8 cellular contexts compared by ENCODE assay signal in the genomic region with DNA sequence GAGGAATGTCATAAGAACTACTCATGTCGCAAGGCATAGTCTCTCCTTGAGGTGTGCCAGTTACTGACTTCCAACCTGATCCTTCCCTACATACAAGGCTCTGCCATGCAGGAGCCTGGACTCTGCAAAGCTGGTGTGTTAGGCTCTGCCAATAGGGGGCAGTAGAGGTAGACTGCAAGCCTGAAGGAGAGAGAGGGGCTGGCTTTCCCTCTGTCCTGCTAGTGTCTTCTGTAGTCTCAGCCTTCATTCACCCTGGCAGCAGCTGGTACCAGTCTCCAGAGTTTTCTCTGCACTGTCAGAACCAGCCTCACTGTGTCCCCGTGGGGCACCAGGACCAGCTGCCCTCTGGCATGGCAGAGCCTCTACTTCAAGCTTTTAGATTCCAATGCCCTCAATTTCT. TPM values are rescaled to one million over a fixed set of nuclear protein-coding genes. Genes with fewer than 3 reads are reported as not detected.
A peak's percentile ranks its signal among the peaks of the same experiment; 100 is the strongest.
DNase-seq lines count a peak whose midpoint lies in the region; ATAC-seq, FAIRE-seq and TF ChIP-seq lines count a peak whose summit lies in the region.

No MANE protein-coding gene starts in this region.

- H3K4me3 ChIP-seq in DND-41 (ENCODE audit: low read depth in 1 of 2, low read length in 2 of 2): no peak overlapping the region
- no peak overlapping the region for H3K4me3 ChIP-seq in Karpas-422 (ENCODE audit: low read length)
- no peak overlapping the region for H3K4me3 ChIP-seq in GM12878

- H3K4me2 ChIP-seq in DND-41 (ENCODE audit: insufficient read depth, low read length) (no peak overlapping the region), Karpas-422 (ENCODE audit: low read depth, low read length, poor library complexity, severe bottlenecking) (no peak overlapping the region), GM12878 (ENCODE audit: control insufficient read depth, insufficient read depth) (no peak overlapping the region)

- H3K79me2 ChIP-seq in DND-41 (ENCODE audit: insufficient read depth, low read length): no peaks in the 10 kb centered on the region
- no peaks in the 10 kb centered on the region for H3K79me2 ChIP-seq in Karpas-422 (ENCODE audit: low read length)
- H3K79me2 ChIP-seq in GM12878 (ENCODE audit: control insufficient read depth, insufficient read depth, low read length): no peaks in the 10 kb centered on the region

- in situ Hi-C loops in GM12878 (cut with MboI): no loop called here

- 27% methylated on average over 2 of the region's 2 CpGs for WGBS in GM12878 (ENCODE audit: insufficient coverage, insufficient replicate concordance, low lambda C conversion rate, missing lambda C conversion rate)

- DNase-seq in DND-41: peak; percentile 53
- peak; percentile 80 for DNase-seq in Karpas-422
- no peak for DNase-seq in GM12878 (ENCODE audit: low read depth, low spot score)
- peak; percentile 77 for DNase-seq in midbrain (lab: John Stamatoyannopoulos, UW)
- no peak for DNase-seq in kidney glomerular epithelial cell (lab: John Stamatoyannopoulos, UW)
- no peak for DNase-seq in GDM1 (lab: John Stamatoyannopoulos, UW)
- no peak for DNase-seq in stimulated activated CD4-positive, alpha-beta T cell treated with anti-CD3 and anti-CD28 coated beads, Interleukin-2, amount 100 ng/mL, for 48 hours

- CTCF ChIA-PET in GM12878 (lab: Yijun Ruan, JAX): interaction anchor here (0.6 to 1.1 kb wide), 2 partner anchors 32 to 454 kb away, joined by 3 read pairs; no protein-coding TSS in a partner anchor

- TF ChIP-seq CTCF in DND-41 (IDR thresholded peaks at IDR 0.05; ENCODE audit: borderline replicate concordance, extremely low read depth, low read length, poor library complexity, severe bottlenecking) (peak; percentile 79), GM12878 (IDR thresholded peaks at IDR 0.05 in 2 of 3, conservative IDR thresholded peaks at IDR 0.05 in 1 of 3; ENCODE audit: control insufficient read depth in 2 of 3, extremely low read depth in 1 of 3, insufficient read depth in 1 of 3, low read depth in 3 of 3, low read length in 3 of 3) (peak in 2 of 3 experiments; percentile 35 to 42; a peak in 3 of 6 replicates)

- POLR2A ChIA-PET in GM12878 (lab: Charles Lee): no interaction called here

- no peaks in the 10 kb centered on the region for H4K20me1 ChIP-seq in DND-41 (ENCODE audit: insufficient read depth, low read length)
- H4K20me1 ChIP-seq in Karpas-422 (ENCODE audit: insufficient read depth, low read depth, low read length): no peaks in the 10 kb centered on the region
- no peaks in the 10 kb centered on the region for H4K20me1 ChIP-seq in GM12878 (ENCODE audit: control insufficient read depth, insufficient read depth)

- no peak overlapping the region for H3K9ac ChIP-seq in DND-41 (ENCODE audit: low read depth, low read length)
- no peak overlapping the region for H3K9ac ChIP-seq in Karpas-422 (ENCODE audit: low read length)
- no peak overlapping the region for H3K9ac ChIP-seq in GM12878 (ENCODE audit: control insufficient read depth, insufficient read depth, low read length)

- H2AFZ ChIP-seq in DND-41 (ENCODE audit: low read depth, low read length): no peak overlapping the region
- H2AFZ ChIP-seq in Karpas-422 (ENCODE audit: low read length): no peak overlapping the region
- H2AFZ ChIP-seq in GM12878 (ENCODE audit: control insufficient read depth, low read depth, low read length): no peak overlapping the region

- intact Hi-C loops in GM12878 (cut with micrococcal nuclease; ENCODE audit: unreplicated experiment): no loop called here

- 0 out of 2 replicates have a peak, but pooled peaks cover 3% of the 10 kb centered on the region for H3K4me1 ChIP-seq in DND-41 (ENCODE audit: insufficient read depth, low read length)
- no peaks in the 10 kb centered on the region for H3K4me1 ChIP-seq in Karpas-422 (ENCODE audit: low read length)
- no peaks in the 10 kb centered on the region for H3K4me1 ChIP-seq in GM12878 (ENCODE audit: control insufficient read depth, insufficient read depth, low read length)

- ATAC-seq in DND-41 (ENCODE audit: insufficient read depth, low read depth) (peak; percentile 77), GM12878 (peak; percentile 29; the same call in 1 of the 3 replicates), GM21447 (IDR thresholded peaks at IDR 0.05; ENCODE audit: unreplicated experiment) (no peak)

- no TSS peak for BruUV-seq in GM12878 (replicated peaks; lab: Mats Ljungman, UMichigan)

- no peak for TF ChIP-seq RAD21 in GM12878 (IDR thresholded peaks at IDR 0.05; ENCODE audit: insufficient read depth, low read depth, low read length)

- H3K9me3 ChIP-seq in DND-41 (ENCODE audit: insufficient read depth, low read length, severe bottlenecking): peaks cover 2% of the 10 kb centered on the region
- H3K9me3 ChIP-seq in Karpas-422 (ENCODE audit: low read length): no peaks in the 10 kb centered on the region
- no peaks in the 10 kb centered on the region for H3K9me3 ChIP-seq in GM12878 (replicated peaks; ENCODE audit: control insufficient read depth, insufficient read depth, low read length)

- no peak for TF ChIP-seq POLR2A in GM12878 (IDR thresholded peaks at IDR 0.05; ENCODE audit: low read depth, low read length)

- no peak for FAIRE-seq in GM12878 (lab: Jason Lieb, UNC)

- H3K9me2 ChIP-seq in Karpas-422 (replicated peaks; ENCODE audit: insufficient read depth, low read length): no peaks in the 10 kb centered on the region

- RAD21 ChIA-PET in GM12878 (lab: Charles Lee; ENCODE audit: unreplicated experiment): no interaction called here

- H3K27me3 ChIP-seq in DND-41 (ENCODE audit: insufficient read depth, low read length, poor library complexity) (no peaks in the 10 kb centered on the region), Karpas-422 (ENCODE audit: low read length) (no peaks in the 10 kb centered on the region), GM12878 (replicated peaks in 1 of 2; ENCODE audit: control insufficient read depth in 2 of 2, insufficient read depth in 2 of 2, low read length in 1 of 2) (0 out of 4 replicates have a peak, but pooled peaks cover 0 to 4% of the 10 kb centered on the region in 2 experiments)

- H3K27ac ChIP-seq in DND-41 (ENCODE audit: low read length) (no peak overlapping the region), Karpas-422 (ENCODE audit: low read length) (no peak overlapping the region), GM12878 (ENCODE audit: control insufficient read depth, insufficient read depth) (no peak overlapping the region)

- SMC1A ChIA-PET in GM12878 (lab: Charles Lee; ENCODE audit: uncharacterized antibody, unreplicated experiment): no interaction called here

- TF ChIP-seq EP300 in GM12878 (IDR thresholded peaks at IDR 0.05; ENCODE audit: borderline replicate concordance in 1 of 2, control insufficient read depth in 1 of 2, low read depth in 2 of 2, low read length in 2 of 2): no peak

- H3K36me3 ChIP-seq in DND-41 (ENCODE audit: insufficient read depth, low read length) (no peaks in the 10 kb centered on the region), Karpas-422 (ENCODE audit: insufficient read depth, low read length) (no peaks in the 10 kb centered on the region), GM12878 (ENCODE audit: control insufficient read depth in 2 of 2, insufficient read depth in 2 of 2, low read length in 1 of 2) (no peaks in the 10 kb centered on the region)

TF ChIP-seq in GM12878, 131 proteins besides CTCF, POLR2A, EP300 and RAD21 (continues in another document):
- TF ChIP-seq, protein P1, sequence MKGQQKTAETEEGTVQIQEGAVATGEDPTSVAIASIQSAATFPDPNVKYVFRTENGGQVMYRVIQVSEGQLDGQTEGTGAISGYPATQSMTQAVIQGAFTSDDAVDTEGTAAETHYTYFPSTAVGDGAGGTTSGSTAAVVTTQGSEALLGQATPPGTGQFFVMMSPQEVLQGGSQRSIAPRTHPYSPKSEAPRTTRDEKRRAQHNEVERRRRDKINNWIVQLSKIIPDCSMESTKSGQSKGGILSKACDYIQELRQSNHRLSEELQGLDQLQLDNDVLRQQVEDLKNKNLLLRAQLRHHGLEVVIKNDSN (IDR thresholded peaks at IDR 0.05; ENCODE audit: borderline replicate concordance, extremely low read length, insufficient read depth, low read depth, low read length): no peak
- TF ChIP-seq TCF7 (IDR thresholded peaks at IDR 0.05; ENCODE audit: borderline replicate concordance) (no peak), NFXL1 (IDR thresholded peaks at IDR 0.05; ENCODE audit: borderline replicate concordance) (no peak)

RNA-seq across cellular contexts. Expression of a gene that starts 14.5 kb away (rescaled TPM):
- not detected in 2 replicates for total RNA-seq in Karpas-422 (2014; rRNA removed; shearing (Covaris generic); ENCODE audit: low replicate concordance)
- not detected in 2 replicates for total RNA-seq in GM12878 (2013; cell fraction: nucleolus; rRNA removed)
- not detected in 2 replicates for total RNA-seq in GM12878 (2014; rRNA removed)
- total RNA-seq in GM12878 (2014; rRNA removed; fragmentation: Illumina TruSeq; extraction: Trizol): not detected in 2 replicates
- 0.08 TPM in 1 of 2 replicates, not detected in the other for total RNA-seq in GM12878 (2021)
- polyA plus RNA-seq in GM12878 (2011; ENCODE audit: low read depth): not detected
- not detected in 2 replicates for polyA plus RNA-seq in GM12878 (2011; rRNA removed)
- not detected in 2 replicates for polyA plus RNA-seq in GM12878 (2011; cell fraction: cytosol; rRNA removed)
- not detected in 2 replicates for polyA plus RNA-seq in GM12878 (2011; cell fraction: nucleus; rRNA removed)
- not detected in 2 replicates for polyA plus RNA-seq in GM12878 (2012)
- not detected in 2 replicates for polyA plus RNA-seq in GM12878 (2014; fragmentation: Illumina TruSeq; extraction: Trizol)
- not detected for polyA plus RNA-seq in GM12878 (2014; fragmentation: Nextera tagmentation; extraction: Ambion mirVana)
- not detected in 2 replicates for polyA plus RNA-seq in GM12878 (2014; rRNA removed)
- under 1 TPM in 1 of 2 experiments, not detected in 1; 0.04 TPM for polyA plus RNA-seq in GM12878 (2016; fragmentation: Nextera tagmentation; extraction: Ambion mirVana)
- polyA minus RNA-seq in GM12878 (2011; rRNA and poly(A)+ RNA removed): not detected in 2 replicates
- not detected in 2 replicates for polyA minus RNA-seq in GM12878 (2011; cell fraction: cytosol; rRNA and poly(A)+ RNA removed)
- not detected in 2 replicates for polyA minus RNA-seq in GM12878 (2011; cell fraction: nucleus; rRNA and poly(A)+ RNA removed)

Comparison
In these comparisons a context has a peak if more than half of its experiments do, and no peak if none do; other contexts are left out.
1. DNase-seq: peak in DND-41 (single experiment), Karpas-422 (single experiment) and midbrain (single experiment); none in GM12878 (single experiment), kidney glomerular epithelial cell (single experiment), GDM1 (single experiment) and stimulated activated CD4-positive, alpha-beta T cell treated with anti-CD3 and anti-CD28 coated beads, Interleukin-2, amount 100 ng/mL, for 48 hours (0 of 2).